Comparison of ENCODE assay signal across 12 cellular contexts in genomic region chr10:113127285-113128283, GRCh38.
DNase-seq lines count a peak whose midpoint lies in the region; ATAC-seq and TF ChIP-seq lines count a peak whose summit lies in the region.
"Had no signal": no experiment of that assay in that cellular context is flagged by ENCODE, and none has a peak within 500 bp of the region (broad histone marks: within the 10 kb centered on the region; RNA-seq: fewer than 3 reads in every experiment).

No MANE protein-coding gene starts in this region.

- H3K27me3 ChIP-seq in HUES48 (ENCODE audit: control insufficient read depth, insufficient read depth, low read length) (no peaks in the 10 kb centered on the region), iPS-20b (ENCODE audit: insufficient read depth, low read length) (peaks cover 18% of the 10 kb centered on the region; the same call in 1 of the 2 replicates), spleen (replicated peaks in 1 of 7) (peaks cover 0 to 27% (median 0%) of the 10 kb centered on the region in 7 donors)

- H3K4me1 Mint-ChIP-seq in brain = peaks cover 82% of the 10 kb centered on the region
- peaks cover 6% of the 10 kb centered on the region for H3K4me1 Mint-ChIP-seq in activated T-cell treated with anti-CD3 and anti-CD28 coated beads, Interleukin-2, amount 50 U/mL, for 72 hours (ENCODE audit: low read depth)
- peaks cover 4% of the 10 kb centered on the region for H3K4me1 Mint-ChIP-seq in activated naive CD4-positive, alpha-beta T cell treated with anti-CD3 and anti-CD28 coated beads for 36 hours (ENCODE audit: low read depth)

- 68 to 84% (median 79%) methylated on average over 17 of the region's 17 CpGs for WGBS in spleen, 5 donors

- H3K27ac Mint-ChIP-seq in brain = peak overlapping the region in 4 of 5 experiments; percentile 22 to 63 (median 34)
- no peak overlapping the region for H3K27ac Mint-ChIP-seq in activated T-cell treated with anti-CD3 and anti-CD28 coated beads, Interleukin-2, amount 50 U/mL, for 72 hours
- no peak overlapping the region for H3K27ac Mint-ChIP-seq in activated naive CD4-positive, alpha-beta T cell treated with anti-CD3 and anti-CD28 coated beads for 36 hours
- H3K27ac Mint-ChIP-seq: activated naive CD8-positive, alpha-beta T cell treated with anti-CD3 and anti-CD28 coated beads, Interleukin-2, amount 10 ng/mL, durations not matched to agents 7 days and 5 days; dendritic cell treated with granulocyte-macrophage colony-stimulating factor and Interleukin-4, amounts not matched to agents 40 ng/mL and 50 ng/mL, for 4 days had no signal

- H3K27me3 Mint-ChIP-seq in brain = peaks cover 69% of the 10 kb centered on the region
- peaks cover 60% of the 10 kb centered on the region for H3K27me3 Mint-ChIP-seq in activated T-cell treated with anti-CD3 and anti-CD28 coated beads, Interleukin-2, amount 50 U/mL, for 72 hours (ENCODE audit: low read depth)
- H3K27me3 Mint-ChIP-seq in activated naive CD4-positive, alpha-beta T cell treated with anti-CD3 and anti-CD28 coated beads for 36 hours (ENCODE audit: low read depth) = peaks cover 47% of the 10 kb centered on the region

- no peak overlapping the region for H3K9ac ChIP-seq in HUES48 (ENCODE audit: low read depth, low read length)
- H3K9ac ChIP-seq in iPS-20b (ENCODE audit: low read depth, low read length) = peak overlapping the region; percentile 2; the same call in 1 of the 2 replicates

- ATAC-seq in activated T-cell treated with anti-CD3 and anti-CD28 coated beads, Interleukin-2, amount 50 U/mL, for 72 hours (replicated peaks in 1 of 2) = no peak

- H3K4me3 ChIP-seq in HUES48 (ENCODE audit: low read depth, low read length) (peak overlapping the region; percentile 50), iPS-20b (ENCODE audit: low read length) (peak overlapping the region; percentile 61), spleen (peak overlapping the region in 4 of 8 donors; percentile 16 to 62 (median 34))

- H3K9me3 ChIP-seq in HUES48 (ENCODE audit: control insufficient read depth, insufficient read depth, low read length) = no peaks in the 10 kb centered on the region
- no peaks in the 10 kb centered on the region for H3K9me3 ChIP-seq in iPS-20b (ENCODE audit: insufficient read depth, low read depth, low read length)
- H3K9me3 ChIP-seq in spleen = no peaks in the 10 kb centered on the region
- H3K9me3 ChIP-seq: lower lobe of right lung had no signal

- intact Hi-C loops in spleen (cut with DNase I; ENCODE audit: low total_unique reads) = loop anchor here (5.0 to 10.0 kb wide), 2 partner anchors 257 to 405 kb away; no protein-coding TSS in a partner anchor
- intact Hi-C loops in activated naive CD4-positive, alpha-beta T cell treated with anti-CD3 and anti-CD28 coated beads for 36 hours (cut with micrococcal nuclease) = loop anchor here (2.0 to 5.0 kb wide), 3 partner anchors 257 to 560 kb away; no protein-coding TSS in a partner anchor

- H3K36me3 ChIP-seq in HUES48 (ENCODE audit: control insufficient read depth, insufficient read depth, low read length) (no peaks in the 10 kb centered on the region), iPS-20b (ENCODE audit: insufficient read depth, low read depth, low read length) (no peaks in the 10 kb centered on the region), spleen (no peaks in the 10 kb centered on the region)
- H3K36me3 ChIP-seq: lower lobe of right lung had no signal

- TF ChIP-seq POLR2A in spleen (IDR thresholded peaks at IDR 0.05) = no peak

- CTCF ChIA-PET in activated naive CD4-positive, alpha-beta T cell treated with anti-CD3 and anti-CD28 coated beads for 36 hours (lab: Charles Lee) = interaction anchor here (0.5 to 2.1 kb wide), 6 partner anchors 14 to 540 kb away, joined by 3 to 8 read pairs (median 4); no protein-coding TSS in a partner anchor

- no peak for DNase-seq in spleen
- no peak for DNase-seq in activated T-cell treated with anti-CD3 and anti-CD28 coated beads, Interleukin-2, amount 50 U/mL, for 72 hours
- DNase-seq in GF-D8 (lab: John Stamatoyannopoulos, UW) = no peak
- DNase-seq in NCI-H2107 (lab: John Stamatoyannopoulos, UW) = no peak
- DNase-seq in activated naive CD4-positive, alpha-beta T cell treated with anti-CD3 and anti-CD28 coated beads for 36 hours = no peak
- DNase-seq: Karpas-422 had no signal

- peaks cover 0 to 2% (median 0%) of the 10 kb centered on the region in 5 experiments for H3K9me3 Mint-ChIP-seq in brain
- H3K9me3 Mint-ChIP-seq in activated T-cell treated with anti-CD3 and anti-CD28 coated beads, Interleukin-2, amount 50 U/mL, for 72 hours = no peaks in the 10 kb centered on the region
- no peaks in the 10 kb centered on the region for H3K9me3 Mint-ChIP-seq in activated naive CD4-positive, alpha-beta T cell treated with anti-CD3 and anti-CD28 coated beads for 36 hours
- H3K9me3 Mint-ChIP-seq: activated naive CD8-positive, alpha-beta T cell treated with anti-CD3 and anti-CD28 coated beads, Interleukin-2, amount 10 ng/mL, durations not matched to agents 7 days and 5 days; dendritic cell treated with granulocyte-macrophage colony-stimulating factor and Interleukin-4, amounts not matched to agents 40 ng/mL and 50 ng/mL, for 4 days had no signal

- peak overlapping the region; percentile 62 for H3K27ac ChIP-seq in HUES48 (ENCODE audit: low read depth, low read length)
- no peak overlapping the region for H3K27ac ChIP-seq in iPS-20b (ENCODE audit: low read length)
- peak overlapping the region in 7 of 8 donors; percentile 13 to 72 (median 59) for H3K27ac ChIP-seq in spleen
- H3K27ac ChIP-seq: lower lobe of right lung had no signal

- peak overlapping the region; percentile 71 to 86 (median 81) for H3K4me3 Mint-ChIP-seq in brain
- no peak overlapping the region for H3K4me3 Mint-ChIP-seq in activated T-cell treated with anti-CD3 and anti-CD28 coated beads, Interleukin-2, amount 50 U/mL, for 72 hours
- no peak overlapping the region for H3K4me3 Mint-ChIP-seq in activated naive CD4-positive, alpha-beta T cell treated with anti-CD3 and anti-CD28 coated beads for 36 hours
- H3K4me3 Mint-ChIP-seq: activated naive CD8-positive, alpha-beta T cell treated with anti-CD3 and anti-CD28 coated beads, Interleukin-2, amount 10 ng/mL, durations not matched to agents 7 days and 5 days; dendritic cell treated with granulocyte-macrophage colony-stimulating factor and Interleukin-4, amounts not matched to agents 40 ng/mL and 50 ng/mL, for 4 days had no signal

- TF ChIP-seq CTCF in brain (conservative IDR thresholded peaks at IDR 0.05) (no peak), spleen (IDR thresholded peaks at IDR 0.05 in 8 of 11, conservative IDR thresholded peaks at IDR 0.05 in 3 of 11) (no peak)

- H3K4me1 ChIP-seq in HUES48 (ENCODE audit: control insufficient read depth, insufficient read depth, low read length) = peaks cover 86% of the 10 kb centered on the region
- peaks cover 67% of the 10 kb centered on the region for H3K4me1 ChIP-seq in iPS-20b (ENCODE audit: insufficient read depth, low read length)
- H3K4me1 ChIP-seq in spleen = peaks cover 0 to 60% (median 30%) of the 10 kb centered on the region in 6 donors

- H3K36me3 Mint-ChIP-seq in brain = no peaks in the 10 kb centered on the region
- no peaks in the 10 kb centered on the region for H3K36me3 Mint-ChIP-seq in activated T-cell treated with anti-CD3 and anti-CD28 coated beads, Interleukin-2, amount 50 U/mL, for 72 hours (ENCODE audit: insufficient read depth in 2 of 2)
- no peaks in the 10 kb centered on the region for H3K36me3 Mint-ChIP-seq in activated naive CD4-positive, alpha-beta T cell treated with anti-CD3 and anti-CD28 coated beads for 36 hours (ENCODE audit: low read depth)
- H3K36me3 Mint-ChIP-seq: activated naive CD8-positive, alpha-beta T cell treated with anti-CD3 and anti-CD28 coated beads, Interleukin-2, amount 10 ng/mL, durations not matched to agents 7 days and 5 days had no signal

Comparison
In these comparisons a context has a peak if more than half of its experiments do, and no peak if none do; other contexts are left out.
1. H3K27ac Mint-ChIP-seq: peak in brain (4 of 5); none in activated T-cell treated with anti-CD3 and anti-CD28 coated beads, Interleukin-2, amount 50 U/mL, for 72 hours (single experiment) and activated naive CD4-positive, alpha-beta T cell treated with anti-CD3 and anti-CD28 coated beads for 36 hours (single experiment).
2. H3K4me3 Mint-ChIP-seq: peak in brain (5 of 5); none in activated T-cell treated with anti-CD3 and anti-CD28 coated beads, Interleukin-2, amount 50 U/mL, for 72 hours (0 of 2) and activated naive CD4-positive, alpha-beta T cell treated with anti-CD3 and anti-CD28 coated beads for 36 hours (single experiment).